34 cellular contexts compared by ENCODE assay signal in the genomic region with DNA sequence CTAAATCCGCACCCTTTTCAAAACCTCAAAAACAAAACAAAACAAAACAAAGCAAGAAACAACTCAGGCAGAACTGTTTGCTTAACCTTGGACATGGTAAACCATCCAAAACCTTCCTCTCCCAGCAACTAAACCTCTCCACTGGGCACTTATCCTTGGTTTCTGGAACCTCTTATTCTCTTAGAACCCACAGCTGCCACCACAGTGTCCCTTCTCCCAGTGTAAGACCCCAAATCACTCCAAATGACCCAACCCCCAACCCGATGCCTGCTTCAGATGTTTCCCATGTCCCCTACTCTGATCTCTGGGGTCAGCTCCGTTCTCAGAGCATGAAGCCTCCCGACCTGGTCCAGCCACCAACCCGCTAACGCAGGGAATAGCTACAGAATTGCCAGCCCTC. TPM values are rescaled to one million over a fixed set of nuclear protein-coding genes. Genes with fewer than 3 reads are reported as not detected.
"Had no signal": no experiment of that assay in that cellular context is flagged by ENCODE, and none has a peak within 500 bp of the region (broad histone marks: within the 10 kb centered on the region; RNA-seq: fewer than 3 reads in every experiment).

No MANE protein-coding gene starts in this region.

- H3K9me3 ChIP-seq: adrenal gland, body of pancreas, esophagus squamous epithelium, gastroesophageal sphincter, heart right ventricle had no signal

- ATAC-seq: activated CD4-positive, CD25-positive, alpha-beta regulatory T cell treated with anti-CD3 and anti-CD28 coated beads, Interleukin-2, amount 50 U/mL, for 24 hours; activated CD8-positive, alpha-beta T cell treated with anti-CD3 and anti-CD28 coated beads for 36 hours; activated naive CD8-positive, alpha-beta T cell treated with anti-CD3 and anti-CD28 coated beads, Interleukin-2, amount 50 U/mL, for 24 hours; activated T-cell treated with anti-CD3 and anti-CD28 coated beads, Interleukin-2, amount 50 U/mL, for 4 hours; activated T-helper 17 cell treated with anti-CD3 and anti-CD28 coated beads, Interleukin-2, amount 50 U/mL, for 72 hours; body of pancreas; gastroesophageal sphincter; heart right ventricle had no signal

- H3K4me1 ChIP-seq: adrenal gland, body of pancreas, esophagus squamous epithelium, gastroesophageal sphincter, heart right ventricle had no signal

- H3K4me3 ChIP-seq: adrenal gland, body of pancreas, esophagus squamous epithelium, gastroesophageal sphincter, heart right ventricle had no signal

- H3K27ac ChIP-seq: adrenal gland, body of pancreas, epithelial cell of prostate, esophagus squamous epithelium, gastroesophageal sphincter, heart right ventricle, WERI-Rb-1 had no signal

- H3K36me3 ChIP-seq: adrenal gland, esophagus squamous epithelium, gastroesophageal sphincter, heart right ventricle, WERI-Rb-1 had no signal

- H3K27me3 ChIP-seq: adrenal gland had no signal

- DNase-seq: activated B cell treated with CpG ODN at 0.5 μM for 24 hours; activated CD4-positive, alpha-beta T cell treated with anti-CD3 and anti-CD28 coated beads for 48 hours; activated CD4-positive, alpha-beta T cell treated with anti-CD3 and anti-CD28 coated beads, Interleukin-2, amount 50 U/mL, for 1 hour; activated CD4-positive, alpha-beta T cell treated with anti-CD3 and anti-CD28 coated beads, Interleukin-2, amount 50 U/mL, for 48 hours; activated CD8-positive, alpha-beta memory T cell treated with anti-CD3 and anti-CD28 coated beads for 24 hours; activated CD8-positive, alpha-beta T cell treated with anti-CD3 and anti-CD28 coated beads for 36 hours; activated effector memory CD4-positive, alpha-beta T cell treated with Interleukin-2 at 50 U/mL for 16 hours; activated naive CD4-positive, alpha-beta T cell treated with anti-CD3 and anti-CD28 coated beads for 36 hours; activated naive CD8-positive, alpha-beta T cell treated with anti-CD3 and anti-CD28 coated beads for 36 hours; activated naive CD8-positive, alpha-beta T cell treated with anti-CD3 and anti-CD28 coated beads, Interleukin-2, amount 50 U/mL, for 24 hours; activated T-cell treated with anti-CD3 and anti-CD28 coated beads, Interleukin-2, amount 50 U/mL, for 4 hours; adrenal gland; amygdala; aorta; body of pancreas; caudate nucleus; cortex of kidney; dermis blood vessel endothelial cell; effector CD8-positive, alpha-beta T cell; esophagus squamous epithelium; foreskin melanocyte; heart right ventricle; T-helper 2 cell; WERI-Rb-1 had no signal

RNA-seq across cellular contexts. Expression of a gene that starts 0.9 kb away (rescaled TPM):
- total RNA-seq: activated naive CD4-positive, alpha-beta T cell treated with anti-CD3 and anti-CD28 coated beads for 36 hours; activated T-cell treated with anti-CD3 and anti-CD28 coated beads, Interleukin-2, amount 50 U/mL, for 4 hours; aorta; body of pancreas; chondrocyte; dermis blood vessel endothelial cell; endothelial cell of umbilical vein; esophagus squamous epithelium; fibroblast of lung; fibroblast of villous mesenchyme; gastroesophageal sphincter; glomerular endothelial cell; heart right ventricle; T-helper 1 cell treated with Interleukin-12 subunit alpha and Interleukin-12 subunit beta and Interleukin-4 antibody, amounts not matched to agents 30 ng/mL and 1 ng/mL, for 36 hours had no signal

RNA-seq across cellular contexts. Expression of a gene that starts 19.5 kb away (rescaled TPM):
- total RNA-seq: activated B cell treated with CpG ODN at 0.5 μM for 24 hours; activated CD8-positive, alpha-beta T cell treated with anti-CD3 and anti-CD28 coated beads for 36 hours; activated naive CD4-positive, alpha-beta T cell treated with anti-CD3 and anti-CD28 coated beads for 36 hours; activated naive CD8-positive, alpha-beta T cell treated with anti-CD3 and anti-CD28 coated beads for 36 hours; activated T-cell treated with anti-CD3 and anti-CD28 coated beads, Interleukin-2, amount 50 U/mL, for 4 hours; activated T-helper 17 cell treated with anti-CD3 and anti-CD28 coated beads, Interleukin-2, amount 50 U/mL, for 72 hours; aorta; body of pancreas; chondrocyte; dermis blood vessel endothelial cell; endothelial cell of umbilical vein; esophagus squamous epithelium; fibroblast of lung; fibroblast of villous mesenchyme; gastroesophageal sphincter; glomerular endothelial cell; heart right ventricle; T-helper 1 cell treated with Interleukin-12 subunit alpha and Interleukin-12 subunit beta and Interleukin-4 antibody, amounts not matched to agents 30 ng/mL and 1 ng/mL, for 36 hours had no signal

RNA-seq across cellular contexts. Expression of a gene that starts 37.0 kb away (rescaled TPM):
- total RNA-seq: activated CD8-positive, alpha-beta T cell treated with anti-CD3 and anti-CD28 coated beads for 36 hours; activated naive CD4-positive, alpha-beta T cell treated with anti-CD3 and anti-CD28 coated beads for 36 hours; activated naive CD8-positive, alpha-beta T cell treated with anti-CD3 and anti-CD28 coated beads for 36 hours; activated T-cell treated with anti-CD3 and anti-CD28 coated beads, Interleukin-2, amount 50 U/mL, for 4 hours; activated T-helper 17 cell treated with anti-CD3 and anti-CD28 coated beads, Interleukin-2, amount 50 U/mL, for 72 hours; aorta; body of pancreas; chondrocyte; dermis blood vessel endothelial cell; endothelial cell of umbilical vein; esophagus squamous epithelium; fibroblast of lung; fibroblast of villous mesenchyme; gastroesophageal sphincter; glomerular endothelial cell; heart right ventricle; T-helper 1 cell treated with Interleukin-12 subunit alpha and Interleukin-12 subunit beta and Interleukin-4 antibody, amounts not matched to agents 30 ng/mL and 1 ng/mL, for 36 hours had no signal

RNA-seq across cellular contexts. Expression of a gene that starts 40.8 kb away (rescaled TPM):
- total RNA-seq: activated B cell treated with CpG ODN at 0.5 μM for 24 hours; activated CD8-positive, alpha-beta T cell treated with anti-CD3 and anti-CD28 coated beads for 36 hours; activated naive CD4-positive, alpha-beta T cell treated with anti-CD3 and anti-CD28 coated beads for 36 hours; activated naive CD8-positive, alpha-beta T cell treated with anti-CD3 and anti-CD28 coated beads for 36 hours; activated T-cell treated with anti-CD3 and anti-CD28 coated beads, Interleukin-2, amount 50 U/mL, for 4 hours; activated T-helper 17 cell treated with anti-CD3 and anti-CD28 coated beads, Interleukin-2, amount 50 U/mL, for 72 hours; aorta; body of pancreas; chondrocyte; dermis blood vessel endothelial cell; endothelial cell of umbilical vein; esophagus squamous epithelium; fibroblast of lung; fibroblast of villous mesenchyme; gastroesophageal sphincter; glomerular endothelial cell; heart right ventricle; T-helper 1 cell treated with Interleukin-12 subunit alpha and Interleukin-12 subunit beta and Interleukin-4 antibody, amounts not matched to agents 30 ng/mL and 1 ng/mL, for 36 hours had no signal

RNA-seq across cellular contexts. Expression of a gene that starts 50.6 kb away (rescaled TPM):
- total RNA-seq: chondrocyte, dermis blood vessel endothelial cell, endothelial cell of umbilical vein, esophagus squamous epithelium, fibroblast of lung, fibroblast of villous mesenchyme, gastroesophageal sphincter, glomerular endothelial cell had no signal
